Comparison of ENCODE assay signal across 16 cellular contexts in genomic region chr2:32954206-32954605, GRCh38. TPM values are rescaled to one million over a fixed set of nuclear protein-coding genes. Genes with fewer than 3 reads are reported as not detected.
DNase-seq lines count a peak whose midpoint lies in the region; ATAC-seq and TF ChIP-seq lines count a peak whose summit lies in the region.
"Had no signal": no experiment of that assay in that cellular context is flagged by ENCODE, and none has a peak within 500 bp of the region (broad histone marks: within the 10 kb centered on the region; RNA-seq: fewer than 3 reads in every experiment).

No MANE protein-coding gene starts in this region.

- H3K56ac ChIP-seq in IMR-90 (ENCODE audit: extremely low read depth, insufficient read depth, low read length), result no peak overlapping the region

- no peak overlapping the region for H3K4me2 ChIP-seq in IMR-90 (ENCODE audit: low read depth, low read length)
- H3K4me2 ChIP-seq in OCI-LY7 (ENCODE audit: low read length), result no peak overlapping the region
- H3K4me2 ChIP-seq in mesenchymal stem cell (ENCODE audit: low read length, poor library complexity, severe bottlenecking), result no peak overlapping the region
- H3K4me2 ChIP-seq: GM23338 had no signal

- H3K79me1 ChIP-seq in IMR-90 (ENCODE audit: low read depth in 1 of 2, low read length in 2 of 2) (peaks cover 30 to 80% of the 10 kb centered on the region in 2 experiments), mesenchymal stem cell (replicated peaks; ENCODE audit: low read length, poor library complexity, severe bottlenecking) (peaks cover 2% of the 10 kb centered on the region)

- H4K20me1 ChIP-seq in IMR-90 (ENCODE audit: insufficient read depth, low read length), result peaks cover 3% of the 10 kb centered on the region; the same call in 1 of the 2 replicates
- H4K20me1 ChIP-seq in OCI-LY7 (ENCODE audit: insufficient read depth, low read length), result no peaks in the 10 kb centered on the region

- POLR2A ChIA-PET in IMR-90 (lab: Charles Lee; ENCODE audit: unreplicated experiment), result no interaction called here
- POLR2A ChIA-PET in OCI-LY7 (lab: Charles Lee), result interaction anchor here (1.0 to 1.5 kb wide), 2 partner anchors 10 to 71 kb away, joined by 3 to 8 read pairs; no protein-coding TSS in a partner anchor
- POLR2A ChIA-PET in HEK293T (lab: Yijun Ruan, JAX), result no interaction called here

- WGBS in IMR-90 (ENCODE audit: extremely low coverage in 2 of 2, insufficient read length in 1 of 2), 2 experiments, result 93% methylated on average over 2 of the region's 5 CpGs; no CpG with 5 or more reads in 1 of the 2 experiments
- WGBS in mesenchymal stem cell, result 83% methylated on average over 4 of the region's 5 CpGs

- H2BK12ac ChIP-seq in mesenchymal stem cell (ENCODE audit: low read length in 2 of 2), result no peak overlapping the region

- TF ChIP-seq CTCF in IMR-90 (conservative IDR thresholded peaks at IDR 0.05; ENCODE audit: low read depth, low read length) (no peak), OCI-LY7 (conservative IDR thresholded peaks at IDR 0.05; ENCODE audit: low read length) (peak; percentile 57)

- H3K4me3 ChIP-seq in IMR-90 (ENCODE audit: insufficient read depth, low read depth, low read length) (no peak overlapping the region), OCI-LY7 (ENCODE audit: low read depth, low read length, poor library complexity, severe bottlenecking) (no peak overlapping the region), mesenchymal stem cell (ENCODE audit: insufficient read depth in 1 of 2, low read depth in 1 of 2, low read length in 2 of 2) (no peak overlapping the region), stomach smooth muscle (ENCODE audit: low read length in 2 of 2) (no peak overlapping the region)
- H3K4me3 ChIP-seq: GM23338 had no signal

- in situ Hi-C loops in IMR-90 (cut with MboI; ENCODE audit: low sequenced_read_pairs), result no loop called here

- peak overlapping the region; percentile 28; the same call in 1 of the 2 replicates for H3K23ac ChIP-seq in IMR-90 (ENCODE audit: low read depth, low read length)
- H3K23ac ChIP-seq in mesenchymal stem cell (ENCODE audit: low read length in 2 of 2), result no peak overlapping the region

- no peak overlapping the region for H4K5ac ChIP-seq in IMR-90 (ENCODE audit: low read depth, low read length)

- CTCF ChIA-PET in IMR-90 (lab: Yijun Ruan, JAX), result no interaction called here
- CTCF ChIA-PET in OCI-LY7 (lab: Charles Lee; ENCODE audit: unreplicated experiment), result no interaction called here
- CTCF ChIA-PET in HEK293T (lab: Yijun Ruan, JAX), result no interaction called here

- H3K14ac ChIP-seq in IMR-90 (replicated peaks; ENCODE audit: low read depth, low read length) (no peak overlapping the region; the same call in 1 of the 2 replicates), mesenchymal stem cell (ENCODE audit: low read length in 2 of 2) (no peak overlapping the region)

- ATAC-seq in IMR-90 (ENCODE audit: low read depth) (no peak), SK-N-SH treated with all-trans-retinoic acid at 6 μM for 48 hours (no peak)
- ATAC-seq: CD8-positive, alpha-beta T cell; GM23338; HCT116 had no signal

- no TSS peak for BruUV-seq in IMR-90 (replicated peaks; lab: Mats Ljungman, UMichigan)
- BruUV-seq in OCI-LY7 (replicated peaks; lab: Mats Ljungman, UMichigan), result no TSS peak

- intact Hi-C loops in IMR-90 (cut with micrococcal nuclease) (no loop called here), OCI-LY7 (cut with micrococcal nuclease; ENCODE audit: unreplicated experiment) (no loop called here)

- peaks cover 74% of the 10 kb centered on the region for H3K79me2 ChIP-seq in OCI-LY7 (ENCODE audit: insufficient read depth, low read depth, low read length)

- H3K9me3 ChIP-seq in IMR-90 (ENCODE audit: control insufficient read depth, insufficient read depth, low read length), result no peaks in the 10 kb centered on the region
- no peaks in the 10 kb centered on the region for H3K9me3 ChIP-seq in OCI-LY7 (ENCODE audit: low read length)
- no peaks in the 10 kb centered on the region for H3K9me3 ChIP-seq in mesenchymal stem cell (ENCODE audit: control insufficient read depth, low read length)
- H3K9me3 ChIP-seq in stomach smooth muscle (ENCODE audit: control insufficient read depth in 2 of 2, low read length in 2 of 2), result no peaks in the 10 kb centered on the region

- peaks cover 12% of the 10 kb centered on the region for H3K36me3 ChIP-seq in IMR-90 (ENCODE audit: control insufficient read depth, insufficient read depth, low read length)
- H3K36me3 ChIP-seq in OCI-LY7 (ENCODE audit: insufficient read depth, low read length), result peaks cover 92% of the 10 kb centered on the region
- H3K36me3 ChIP-seq in mesenchymal stem cell (ENCODE audit: control insufficient read depth in 1 of 2, insufficient read depth in 2 of 2, low read depth in 1 of 2, low read length in 2 of 2), result no peaks in the 10 kb centered on the region
- H3K36me3 ChIP-seq in stomach smooth muscle (ENCODE audit: control insufficient read depth in 2 of 2, insufficient read depth in 2 of 2, low read length in 2 of 2), result no peaks in the 10 kb centered on the region

- no peak overlapping the region for H3K9ac ChIP-seq in IMR-90 (ENCODE audit: low read depth, low read length)
- H3K9ac ChIP-seq in mesenchymal stem cell (ENCODE audit: low read length), result no peak overlapping the region
- no peak overlapping the region for H3K9ac ChIP-seq in stomach smooth muscle (ENCODE audit: low read length in 2 of 2)

- H2AK5ac ChIP-seq in IMR-90 (ENCODE audit: low read depth, low read length), result no peak overlapping the region
- H2AK5ac ChIP-seq in mesenchymal stem cell (ENCODE audit: low read length, severe bottlenecking), result no peak overlapping the region

- H2BK120ac ChIP-seq in IMR-90 (ENCODE audit: low read depth, low read length), result no peak overlapping the region
- H2BK120ac ChIP-seq in mesenchymal stem cell (ENCODE audit: low read depth, low read length), result no peak overlapping the region

- H2BK15ac ChIP-seq in IMR-90 (ENCODE audit: low read depth, low read length) (no peak overlapping the region), mesenchymal stem cell (ENCODE audit: low read depth, poor library complexity, severe bottlenecking) (no peak overlapping the region)

- H4K91ac ChIP-seq in IMR-90 (ENCODE audit: insufficient read depth, low read depth, low read length) (no peak overlapping the region), mesenchymal stem cell (ENCODE audit: low read length) (no peak overlapping the region)

- H2BK20ac ChIP-seq in IMR-90 (ENCODE audit: low read depth, low read length), result no peak overlapping the region

- H3K27ac ChIP-seq in IMR-90 (ENCODE audit: insufficient read depth, low read length) (no peak overlapping the region), OCI-LY7 (ENCODE audit: low read depth, low read length, poor library complexity, severe bottlenecking) (no peak overlapping the region), mesenchymal stem cell (ENCODE audit: low read length, poor library complexity, severe bottlenecking) (no peak overlapping the region), stomach smooth muscle (ENCODE audit: low read length) (peak overlapping the region; percentile 55)

- no peak overlapping the region for H2AK9ac ChIP-seq in IMR-90 (replicated peaks; ENCODE audit: low read depth, low read length, poor library complexity)

- H3K18ac ChIP-seq in IMR-90 (ENCODE audit: low read depth, low read length) (no peak overlapping the region), mesenchymal stem cell (ENCODE audit: low read depth in 1 of 2, low read length in 2 of 2) (no peak overlapping the region)

- H2BK5ac ChIP-seq in IMR-90 (ENCODE audit: low read depth, low read length, poor library complexity, severe bottlenecking) (no peak overlapping the region), mesenchymal stem cell (ENCODE audit: low read depth, low read length, poor library complexity, severe bottlenecking) (no peak overlapping the region)

- H4K8ac ChIP-seq in IMR-90 (ENCODE audit: low read depth in 2 of 2, low read length in 2 of 2) (no peak overlapping the region), mesenchymal stem cell (ENCODE audit: low read length) (peak overlapping the region; percentile 51)

- no peak for TF ChIP-seq RAD21 in IMR-90 (IDR thresholded peaks at IDR 0.05; ENCODE audit: low read length)

- H3K9me2 ChIP-seq in OCI-LY7 (ENCODE audit: insufficient read depth, low read length), result no peaks in the 10 kb centered on the region

- DNase-seq in IMR-90 (no peak), OCI-LY7 (ENCODE audit: low spot score) (no peak), mesenchymal stem cell (no peak), HEK293T (ENCODE audit: extremely low spot score) (no peak)
- DNase-seq: C1 segment of cervical spinal cord; CD8-positive, alpha-beta T cell; DMS 273 treated with DMSO at 0.1 percent for 48 hours; DMS79; EL; GDM1; H9; HFFc6 had no signal

- H3K4ac ChIP-seq in IMR-90 (ENCODE audit: low read depth, low read length), result no peak overlapping the region
- no peak overlapping the region for H3K4ac ChIP-seq in mesenchymal stem cell (ENCODE audit: low read depth in 1 of 2, low read length in 2 of 2)

- no peak for TF ChIP-seq POLR2A in IMR-90 (IDR thresholded peaks at IDR 0.05; ENCODE audit: low read depth, low read length)

- dilution Hi-C loops in IMR-90 (cut with HindIII; ENCODE audit: low sequenced_read_pairs, unreplicated experiment), result no loop called here

- H3K27me3 ChIP-seq in IMR-90 (ENCODE audit: control insufficient read depth, insufficient read depth, low read length) (no peaks in the 10 kb centered on the region), mesenchymal stem cell (ENCODE audit: control insufficient read depth in 1 of 2, insufficient read depth in 1 of 2, low read length in 2 of 2) (peaks cover 0 to 18% of the 10 kb centered on the region in 2 experiments), stomach smooth muscle (ENCODE audit: control insufficient read depth in 1 of 2, insufficient read depth in 2 of 2, low read length in 2 of 2) (no peaks in the 10 kb centered on the region)

- H2AFZ ChIP-seq in IMR-90 (replicated peaks; ENCODE audit: low read length, poor library complexity), result no peak overlapping the region
- no peak overlapping the region for H2AFZ ChIP-seq in OCI-LY7 (ENCODE audit: low read length)
- no peak overlapping the region for H2AFZ ChIP-seq in mesenchymal stem cell (ENCODE audit: low read depth, low read length)
- H2AFZ ChIP-seq: GM23338 had no signal

- H3K4me1 ChIP-seq in IMR-90 (ENCODE audit: control insufficient read depth, insufficient read depth, low read length) (peaks cover 7% of the 10 kb centered on the region; the same call in 1 of the 2 replicates), OCI-LY7 (ENCODE audit: insufficient read depth, low read length, poor library complexity, severe bottlenecking) (peaks cover 56% of the 10 kb centered on the region), mesenchymal stem cell (ENCODE audit: control insufficient read depth, insufficient read depth, low read depth, low read length) (no peaks in the 10 kb centered on the region), stomach smooth muscle (ENCODE audit: control insufficient read depth, insufficient read depth, low read length) (peaks cover 37% of the 10 kb centered on the region)

- peaks cover 19% of the 10 kb centered on the region for H3K9me1 ChIP-seq in IMR-90 (ENCODE audit: insufficient read depth, low read length)

RNA-seq across cellular contexts. Expression of gene LTBP1, which starts 7.5 kb away (rescaled TPM):
- total RNA-seq in IMR-90 (2012; rRNA removed), result 297 and 326 TPM in 2 replicates
- 211 and 235 TPM in 2 replicates for polyA plus RNA-seq in IMR-90 (2012; rRNA removed)
- 117 and 133 TPM in 2 replicates for polyA plus RNA-seq in IMR-90 (2012; cell fraction: cytosol; rRNA removed)
- 75.2 and 176 TPM in 2 replicates for polyA plus RNA-seq in IMR-90 (2012; cell fraction: nucleus; rRNA removed; ENCODE audit: low replicate concordance)
- 59.8 and 61.1 TPM in 2 replicates for total RNA-seq in OCI-LY7 (2014; rRNA removed; shearing (Covaris generic))
- 72.4 and 82.6 TPM in 2 replicates for total RNA-seq in OCI-LY7 (2022)
- 87.9 TPM for polyA plus RNA-seq in mesenchymal stem cell (2013, experiment 1 of 2)
- polyA plus RNA-seq in mesenchymal stem cell (2013, experiment 2 of 2), result 86.6 TPM
- total RNA-seq: CD8-positive, alpha-beta T cell had no signal
